ENCODE assay signal across 1 cellular context in genomic region chr11:78284261-78284660, GRCh38.
TF ChIP-seq lines count a peak whose summit lies in the region.

No MANE protein-coding gene starts in this region.

TF ChIP-seq in K562, 482 proteins besides CTCF, POLR2A, EP300 and RAD21 (continued from another document and continues in another):
- TF ChIP-seq MGA (IDR thresholded peaks at IDR 0.05), result peak; percentile 49
- no peak for TF ChIP-seq SMARCB1 (IDR thresholded peaks at IDR 0.05; ENCODE audit: insufficient read length, low read depth)
- peak; percentile 54 for TF ChIP-seq SMAD4 (CRISPR knock-in tag; conservative IDR thresholded peaks at IDR 0.05)
- no peak for TF ChIP-seq TCF3 (CRISPR knock-in tag; IDR thresholded peaks at IDR 0.05)
- TF ChIP-seq ZNF76 (CRISPR knock-in tag; IDR thresholded peaks at IDR 0.05; ENCODE audit: borderline replicate concordance), result 0 out of 2 replicates have a peak, but pooled peaks have one; percentile 39
- TF ChIP-seq DMBX1 (CRISPR knock-in tag; IDR thresholded peaks at IDR 0.05; ENCODE audit: borderline replicate concordance), result peak; percentile 63; the same call in 1 of the 2 replicates
- TF ChIP-seq CCAR2 (IDR thresholded peaks at IDR 0.05; ENCODE audit: low read depth, low read length), result no peak
- TF ChIP-seq ZNF592 (IDR thresholded peaks at IDR 0.05), result 0 out of 2 replicates have a peak, but pooled peaks have one; percentile 14
- TF ChIP-seq POLR3A (IDR thresholded peaks at IDR 0.05; ENCODE audit: borderline replicate concordance, extremely low read depth, insufficient read depth, insufficient read length), result no peak
- no peak for TF ChIP-seq ZNF239 (CRISPR knock-in tag; IDR thresholded peaks at IDR 0.05)
- TF ChIP-seq HINFP (tag; conservative IDR thresholded peaks at IDR 0.05; ENCODE audit: low read depth), result no peak
- TF ChIP-seq ZNF165 (CRISPR knock-in tag; IDR thresholded peaks at IDR 0.05; ENCODE audit: borderline replicate concordance), result peak; percentile 72; the same call in 1 of the 2 replicates
- no peak for TF ChIP-seq ZNF75A (CRISPR knock-in tag; IDR thresholded peaks at IDR 0.05)
- 0 out of 2 replicates have a peak, but pooled peaks have one; percentile 38 for TF ChIP-seq SMAD3 (CRISPR knock-in tag; conservative IDR thresholded peaks at IDR 0.05)
- peak; percentile 30; the same call in 1 of the 2 replicates for TF ChIP-seq ARID3B (CRISPR knock-in tag; IDR thresholded peaks at IDR 0.05; ENCODE audit: borderline replicate concordance)
- no peak for TF ChIP-seq BRF1 (IDR thresholded peaks at IDR 0.05; ENCODE audit: borderline replicate concordance, extremely low read depth, insufficient read length)
- peak; percentile 67; the same call in 1 of the 2 replicates for TF ChIP-seq ZNF311 (CRISPR knock-in tag; IDR thresholded peaks at IDR 0.05)
- no peak for TF ChIP-seq HIVEP1 (CRISPR knock-in tag; IDR thresholded peaks at IDR 0.05)
- TF ChIP-seq NRF1 (conservative IDR thresholded peaks at IDR 0.05 in 1 of 2, IDR thresholded peaks at IDR 0.05 in 1 of 2), result no peak
- TF ChIP-seq SRSF9 (IDR thresholded peaks at IDR 0.05; ENCODE audit: borderline replicate concordance, low read depth, low read length), result no peak
- 0 out of 2 replicates have a peak, but pooled peaks have one; percentile 43 for TF ChIP-seq E2F3 (CRISPR knock-in tag; IDR thresholded peaks at IDR 0.05)
- no peak for TF ChIP-seq FOXJ3 (CRISPR knock-in tag; IDR thresholded peaks at IDR 0.05)
